ENCODE assay signal across 17 cellular contexts in the genomic region with DNA sequence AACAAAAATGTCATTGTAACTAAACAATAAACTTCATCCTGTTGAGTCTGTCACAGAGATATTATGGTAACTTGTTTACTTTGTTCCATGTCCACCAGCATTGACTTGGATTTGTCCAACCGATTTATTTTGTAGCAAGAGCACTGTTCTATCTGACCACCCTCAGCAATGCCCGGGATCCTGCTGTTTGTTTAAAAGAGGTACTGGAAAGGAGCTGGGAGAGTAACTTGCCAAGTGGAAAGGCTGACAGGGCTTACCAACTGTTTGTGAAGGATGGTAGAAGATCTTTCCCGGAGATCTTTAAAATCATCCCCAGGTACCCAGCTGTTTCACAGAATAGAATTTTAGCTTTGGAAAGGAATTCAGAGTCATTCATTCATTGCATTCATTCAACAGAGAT. TPM values are rescaled to one million over a fixed set of nuclear protein-coding genes. Genes with fewer than 3 reads are reported as not detected.
DNase-seq lines count a peak whose midpoint lies in the region; ATAC-seq and TF ChIP-seq lines count a peak whose summit lies in the region.
"Had no signal": no experiment of that assay in that cellular context is flagged by ENCODE, and none has a peak within 500 bp of the region (broad histone marks: within the 10 kb centered on the region; RNA-seq: fewer than 3 reads in every experiment).

No MANE protein-coding gene starts in this region.

- H3K27ac Mint-ChIP-seq in MCF 10A (ENCODE audit: low read depth, unreplicated experiment) = peak overlapping the region; percentile 70
- H3K27ac Mint-ChIP-seq in type B pancreatic cell = peak overlapping the region; percentile 62
- H3K27ac Mint-ChIP-seq in T-helper 2 cell treated with Interferon-gamma antibody and Interleukin-4, amounts not matched to agents 5 μg/mL and 100 μg/mL, for 36 hours = no peak overlapping the region
- H3K27ac Mint-ChIP-seq in activated naive CD4-positive, alpha-beta T cell treated with anti-CD3 and anti-CD28 coated beads, Interleukin-2, amount 10 ng/mL, durations not matched to agents 7 days and 5 days = no peak overlapping the region
- H3K27ac Mint-ChIP-seq: CD4-positive, CD25-positive, alpha-beta regulatory T cell; H9 had no signal

- no peak for TF ChIP-seq CTCF in MCF 10A (IDR thresholded peaks at IDR 0.05; ENCODE audit: unreplicated experiment)
- TF ChIP-seq CTCF in mammary epithelial cell (conservative IDR thresholded peaks at IDR 0.05 in 1 of 2, IDR thresholded peaks at IDR 0.05 in 1 of 2; ENCODE audit: extremely low read depth in 1 of 2, insufficient read depth in 1 of 2, low read depth in 1 of 2, low read length in 2 of 2) = no peak
- no peak for TF ChIP-seq CTCF in IMR-90 (conservative IDR thresholded peaks at IDR 0.05; ENCODE audit: low read depth, low read length)
- no peak for TF ChIP-seq CTCF in hepatocyte (IDR thresholded peaks at IDR 0.05; ENCODE audit: poor library complexity)
- TF ChIP-seq CTCF in type B pancreatic cell (conservative IDR thresholded peaks at IDR 0.05) = no peak

- H3K4me3 Mint-ChIP-seq in MCF 10A (ENCODE audit: unreplicated experiment) (no peak overlapping the region), type B pancreatic cell (no peak overlapping the region)
- no peak overlapping the region for H3K4me3 Mint-ChIP-seq in T-helper 2 cell treated with Interferon-gamma antibody and Interleukin-4, amounts not matched to agents 5 μg/mL and 100 μg/mL, for 36 hours
- H3K4me3 Mint-ChIP-seq in activated naive CD4-positive, alpha-beta T cell treated with anti-CD3 and anti-CD28 coated beads, Interleukin-2, amount 10 ng/mL, durations not matched to agents 7 days and 5 days = no peak overlapping the region
- H3K4me3 Mint-ChIP-seq: CD4-positive, CD25-positive, alpha-beta regulatory T cell; CD8-positive, alpha-beta memory T cell; H9 had no signal

- H3K79me2 ChIP-seq in mammary epithelial cell (ENCODE audit: insufficient read depth, low read length) (no peaks in the 10 kb centered on the region), hepatocyte (peaks cover 12% of the 10 kb centered on the region)

- H3K56ac ChIP-seq in IMR-90 (ENCODE audit: extremely low read depth, insufficient read depth, low read length) = no peak overlapping the region

- H3K9me3 Mint-ChIP-seq in MCF 10A (ENCODE audit: unreplicated experiment) (no peaks in the 10 kb centered on the region), type B pancreatic cell (no peaks in the 10 kb centered on the region)
- H3K9me3 Mint-ChIP-seq in T-helper 2 cell treated with Interferon-gamma antibody and Interleukin-4, amounts not matched to agents 5 μg/mL and 100 μg/mL, for 36 hours = no peaks in the 10 kb centered on the region
- no peaks in the 10 kb centered on the region for H3K9me3 Mint-ChIP-seq in activated naive CD4-positive, alpha-beta T cell treated with anti-CD3 and anti-CD28 coated beads, Interleukin-2, amount 10 ng/mL, durations not matched to agents 7 days and 5 days
- H3K9me3 Mint-ChIP-seq: CD4-positive, CD25-positive, alpha-beta regulatory T cell; CD8-positive, alpha-beta memory T cell; H9 had no signal

- H4K8ac ChIP-seq in IMR-90 (ENCODE audit: low read depth in 2 of 2, low read length in 2 of 2) = no peak overlapping the region; a peak in 1 of 4 replicates

- H2BK120ac ChIP-seq in IMR-90 (ENCODE audit: low read depth, low read length) = no peak overlapping the region

- dilution Hi-C loops in mammary epithelial cell (cut with HindIII; ENCODE audit: low sequenced_read_pairs) = no loop called here
- dilution Hi-C loops in IMR-90 (cut with HindIII; ENCODE audit: low sequenced_read_pairs, unreplicated experiment) = no loop called here

- CTCF ChIA-PET in MCF 10A (lab: Yijun Ruan, JAX) (interaction anchor here (0.6 to 3.0 kb wide), 3 partner anchors 46 to 77 kb away, joined by 3 to 15 read pairs (median 3); no protein-coding TSS in a partner anchor), mammary epithelial cell (lab: Charles Lee; ENCODE audit: low non-redundant PET) (no interaction called here), IMR-90 (lab: Yijun Ruan, JAX) (no interaction called here)
- CTCF ChIA-PET in activated naive CD4-positive, alpha-beta T cell treated with anti-CD3 and anti-CD28 coated beads, Interleukin-2, amount 10 ng/mL, durations not matched to agents 7 days and 5 days (lab: Charles Lee) = no interaction called here

- no peak for ATAC-seq in IMR-90 (ENCODE audit: low read depth)

- no peak for TF ChIP-seq POLR2A in IMR-90 (IDR thresholded peaks at IDR 0.05; ENCODE audit: low read depth, low read length)

- H2AK5ac ChIP-seq in IMR-90 (ENCODE audit: low read depth, low read length) = no peak overlapping the region

- H3K36me3 ChIP-seq in mammary epithelial cell (ENCODE audit: insufficient read depth, low read length) (no peaks in the 10 kb centered on the region), IMR-90 (ENCODE audit: control insufficient read depth, insufficient read depth, low read length) (peaks cover 1% of the 10 kb centered on the region), hepatocyte (replicated peaks; ENCODE audit: insufficient read depth, low read depth) (no peaks in the 10 kb centered on the region)
- H3K36me3 ChIP-seq: BE2C had no signal

- no peak overlapping the region for H3K4me3 ChIP-seq in mammary epithelial cell (replicated peaks in 1 of 3; ENCODE audit: insufficient read depth in 1 of 3, low read depth in 2 of 3, low read length in 3 of 3)
- no peak overlapping the region for H3K4me3 ChIP-seq in IMR-90 (ENCODE audit: insufficient read depth, low read depth, low read length)
- no peak overlapping the region for H3K4me3 ChIP-seq in hepatocyte

- H3K36me3 Mint-ChIP-seq in MCF 10A (ENCODE audit: insufficient read depth, unreplicated experiment) (peaks cover 7% of the 10 kb centered on the region), type B pancreatic cell (peaks cover 11% of the 10 kb centered on the region)
- peaks cover 6% of the 10 kb centered on the region for H3K36me3 Mint-ChIP-seq in T-helper 2 cell treated with Interferon-gamma antibody and Interleukin-4, amounts not matched to agents 5 μg/mL and 100 μg/mL, for 36 hours (ENCODE audit: low read depth)
- H3K36me3 Mint-ChIP-seq in activated naive CD4-positive, alpha-beta T cell treated with anti-CD3 and anti-CD28 coated beads, Interleukin-2, amount 10 ng/mL, durations not matched to agents 7 days and 5 days = peaks cover 6% of the 10 kb centered on the region

- WGBS in mammary epithelial cell (ENCODE audit: low coverage, missing lambda C conversion rate) = 96% methylated on average over 3 of the region's 3 CpGs
- WGBS in IMR-90 (ENCODE audit: extremely low coverage in 2 of 2, insufficient read length in 1 of 2), 2 experiments = no CpG with 5 or more reads among the region's 3 CpGs
- 77% methylated on average over 3 of the region's 3 CpGs for WGBS in hepatocyte (ENCODE audit: low lambda C conversion rate, missing lambda C conversion rate)

- H4K91ac ChIP-seq in IMR-90 (ENCODE audit: insufficient read depth, low read depth, low read length) = no peak overlapping the region

- H2BK20ac ChIP-seq in IMR-90 (ENCODE audit: low read depth, low read length) = 0 out of 2 replicates have a peak overlapping the region, but pooled peaks have one; percentile 2

- BruUV-seq in MCF 10A (replicated peaks; lab: Mats Ljungman, UMichigan) (no TSS peak), mammary epithelial cell (replicated peaks; lab: Mats Ljungman, UMichigan) (no TSS peak), IMR-90 (replicated peaks; lab: Mats Ljungman, UMichigan) (no TSS peak)

- H2BK15ac ChIP-seq in IMR-90 (ENCODE audit: low read depth, low read length) = no peak overlapping the region

- no peak for DNase-seq in MCF 10A (ENCODE audit: unreplicated experiment)
- DNase-seq in mammary epithelial cell = no peak
- no peak for DNase-seq in IMR-90
- no peak for DNase-seq in hepatocyte (ENCODE audit: low spot score)
- no peak for DNase-seq in type B pancreatic cell (ENCODE audit: extremely low spot score, unreplicated experiment)
- no peak for DNase-seq in T-helper 2 cell treated with Interferon-gamma antibody and Interleukin-4, amounts not matched to agents 5 μg/mL and 100 μg/mL, for 36 hours (ENCODE audit: low spot score)
- no peak for DNase-seq in activated CD8-positive, alpha-beta memory T cell treated with anti-CD3 and anti-CD28 coated beads for 24 hours
- no peak for DNase-seq in activated naive CD4-positive, alpha-beta T cell treated with anti-CD3 and anti-CD28 coated beads, Interleukin-2, amount 10 ng/mL, durations not matched to agents 7 days and 5 days
- DNase-seq: BE2C; C1 segment of cervical spinal cord; CD4-positive, CD25-positive, alpha-beta regulatory T cell; CD8-positive, alpha-beta memory T cell; COR-L47; DMS79 treated with DMSO at 0.1 percent for 48 hours; GF-D8; H9; KG1 had no signal

- no peak overlapping the region for H2AFZ ChIP-seq in mammary epithelial cell (ENCODE audit: low read depth, low read length)
- H2AFZ ChIP-seq in IMR-90 (replicated peaks; ENCODE audit: low read length, poor library complexity) = no peak overlapping the region
- no peak overlapping the region for H2AFZ ChIP-seq in hepatocyte

- H3K27me3 ChIP-seq in mammary epithelial cell (ENCODE audit: insufficient read depth, low read length) = no peaks in the 10 kb centered on the region
- H3K27me3 ChIP-seq in IMR-90 (ENCODE audit: control insufficient read depth, insufficient read depth, low read length) = no peaks in the 10 kb centered on the region
- H3K27me3 ChIP-seq in hepatocyte = no peaks in the 10 kb centered on the region
- H3K27me3 ChIP-seq: BE2C had no signal

- peaks cover 10% of the 10 kb centered on the region for H3K9me1 ChIP-seq in IMR-90 (ENCODE audit: insufficient read depth, low read length)

- H3K9ac ChIP-seq in mammary epithelial cell (ENCODE audit: insufficient read depth, low read length) (no peak overlapping the region), IMR-90 (ENCODE audit: low read depth, low read length) (no peak overlapping the region)

- H2AK9ac ChIP-seq in IMR-90 (replicated peaks; ENCODE audit: low read depth, low read length, poor library complexity) = no peak overlapping the region

- H3K4ac ChIP-seq in IMR-90 (ENCODE audit: low read depth, low read length) = no peak overlapping the region

- peak overlapping the region; percentile 19; the same call in 1 of the 2 replicates for H3K18ac ChIP-seq in IMR-90 (ENCODE audit: low read depth, low read length)

- no peak for TF ChIP-seq RAD21 in IMR-90 (IDR thresholded peaks at IDR 0.05; ENCODE audit: low read length)

- H3K4me2 ChIP-seq in mammary epithelial cell (ENCODE audit: insufficient read depth, low read depth, low read length) = no peak overlapping the region
- no peak overlapping the region for H3K4me2 ChIP-seq in IMR-90 (ENCODE audit: low read depth, low read length)
- H3K4me2 ChIP-seq in hepatocyte = peak overlapping the region; percentile 9

- H3K14ac ChIP-seq in IMR-90 (replicated peaks; ENCODE audit: low read depth, low read length) = no peak overlapping the region; the same call in 1 of the 2 replicates

- peaks cover 16% of the 10 kb centered on the region for H3K4me1 ChIP-seq in mammary epithelial cell (ENCODE audit: insufficient read depth, low read length)
- H3K4me1 ChIP-seq in IMR-90 (ENCODE audit: control insufficient read depth, insufficient read depth, low read length) = peaks cover 11% of the 10 kb centered on the region
- H3K4me1 ChIP-seq in hepatocyte (ENCODE audit: insufficient read depth) = peaks cover 42% of the 10 kb centered on the region

- no peak overlapping the region for H3K23ac ChIP-seq in IMR-90 (ENCODE audit: low read depth, low read length)

- H3K9me3 ChIP-seq in mammary epithelial cell (replicated peaks; ENCODE audit: insufficient read depth, low read length) (no peaks in the 10 kb centered on the region), IMR-90 (ENCODE audit: control insufficient read depth, insufficient read depth, low read length) (no peaks in the 10 kb centered on the region), hepatocyte (ENCODE audit: low read depth) (no peaks in the 10 kb centered on the region)
- H3K9me3 ChIP-seq: BE2C had no signal

- POLR2A ChIA-PET in MCF 10A (lab: Yijun Ruan, JAX) (no interaction called here), IMR-90 (lab: Charles Lee; ENCODE audit: unreplicated experiment) (no interaction called here)

- H3K27ac ChIP-seq in mammary epithelial cell (ENCODE audit: insufficient read depth, low read depth, low read length) (no peak overlapping the region), IMR-90 (ENCODE audit: insufficient read depth, low read length) (no peak overlapping the region), hepatocyte (peak overlapping the region; percentile 98)

- H3K9me2 ChIP-seq in hepatocyte (replicated peaks; ENCODE audit: insufficient read depth) = no peaks in the 10 kb centered on the region

- H3K27me3 Mint-ChIP-seq in MCF 10A (ENCODE audit: insufficient read depth, unreplicated experiment) = no peaks in the 10 kb centered on the region
- H3K27me3 Mint-ChIP-seq in type B pancreatic cell = no peaks in the 10 kb centered on the region
- H3K27me3 Mint-ChIP-seq in T-helper 2 cell treated with Interferon-gamma antibody and Interleukin-4, amounts not matched to agents 5 μg/mL and 100 μg/mL, for 36 hours (ENCODE audit: low read depth) = peaks cover 27% of the 10 kb centered on the region
- H3K27me3 Mint-ChIP-seq in activated naive CD4-positive, alpha-beta T cell treated with anti-CD3 and anti-CD28 coated beads, Interleukin-2, amount 10 ng/mL, durations not matched to agents 7 days and 5 days = peaks cover 14% of the 10 kb centered on the region
- H3K27me3 Mint-ChIP-seq: CD4-positive, CD25-positive, alpha-beta regulatory T cell; CD8-positive, alpha-beta memory T cell had no signal

- H3K4me1 Mint-ChIP-seq in MCF 10A (ENCODE audit: insufficient read depth, unreplicated experiment) (peaks cover 24% of the 10 kb centered on the region), type B pancreatic cell (ENCODE audit: unreplicated experiment) (peaks cover 24% of the 10 kb centered on the region)
- H3K4me1 Mint-ChIP-seq in T-helper 2 cell treated with Interferon-gamma antibody and Interleukin-4, amounts not matched to agents 5 μg/mL and 100 μg/mL, for 36 hours (ENCODE audit: low read depth) = peaks cover 3% of the 10 kb centered on the region
- peaks cover 9% of the 10 kb centered on the region for H3K4me1 Mint-ChIP-seq in activated naive CD4-positive, alpha-beta T cell treated with anti-CD3 and anti-CD28 coated beads, Interleukin-2, amount 10 ng/mL, durations not matched to agents 7 days and 5 days

- no peaks in the 10 kb centered on the region for H4K20me1 ChIP-seq in mammary epithelial cell (ENCODE audit: insufficient read depth, low read length)
- peaks cover 4% of the 10 kb centered on the region; the same call in 1 of the 2 replicates for H4K20me1 ChIP-seq in IMR-90 (ENCODE audit: insufficient read depth, low read length)
- H4K20me1 ChIP-seq in hepatocyte (ENCODE audit: insufficient read depth, poor library complexity, severe bottlenecking) = no peaks in the 10 kb centered on the region

- no peak overlapping the region for H2BK5ac ChIP-seq in IMR-90 (ENCODE audit: low read depth, low read length, poor library complexity, severe bottlenecking)

- in situ Hi-C loops in mammary epithelial cell (cut with MboI; ENCODE audit: low sequenced_read_pairs in 2 of 2) (no loop called here), IMR-90 (cut with MboI; ENCODE audit: low sequenced_read_pairs) (no loop called here)

- H4K5ac ChIP-seq in IMR-90 (ENCODE audit: low read depth, low read length) = no peak overlapping the region

- intact Hi-C loops in MCF 10A (cut with micrococcal nuclease) (no loop called here), mammary epithelial cell (cut with micrococcal nuclease) (no loop called here), IMR-90 (cut with micrococcal nuclease) (no loop called here)

- peaks cover 9 to 34% of the 10 kb centered on the region in 2 experiments; a peak in 3 of 4 replicates for H3K79me1 ChIP-seq in IMR-90 (ENCODE audit: low read depth in 1 of 2, low read length in 2 of 2)

RNA-seq across cellular contexts. Expression of gene BCAR1, which starts 59.1 kb away (rescaled TPM):
- 58.6 and 68.1 TPM in 2 replicates for total RNA-seq in MCF 10A (2022)
- total RNA-seq in mammary epithelial cell = 100 to 1,000 TPM in 1 of 2 donors, 10 to 100 TPM in 1; 58.0 to 103 TPM
- polyA plus RNA-seq in mammary epithelial cell = 46.8 TPM
- 19.5 TPM for polyA minus RNA-seq in mammary epithelial cell
- 17.8 and 18.1 TPM in 2 replicates for total RNA-seq in IMR-90 (2012; rRNA removed)
- 99.4 and 127 TPM in 2 replicates for polyA plus RNA-seq in IMR-90 (2012; rRNA removed)
- 84.8 and 140 TPM in 2 replicates for polyA plus RNA-seq in IMR-90 (2012; cell fraction: cytosol; rRNA removed)
- 214 and 473 TPM in 2 replicates for polyA plus RNA-seq in IMR-90 (2012; cell fraction: nucleus; rRNA removed; ENCODE audit: low replicate concordance)
- total RNA-seq in hepatocyte = 73.2 and 77.3 TPM in 2 replicates
- polyA plus RNA-seq in hepatocyte = 112 and 124 TPM in 2 replicates
- 67.2 and 73.0 TPM in 2 replicates for total RNA-seq in type B pancreatic cell (ENCODE audit: low replicate concordance)
- polyA plus RNA-seq: CD8-positive, alpha-beta memory T cell had no signal

Comparison
In these comparisons a context has a peak if more than half of its experiments do, and no peak if none do; other contexts are left out.
1. H3K27ac Mint-ChIP-seq: peak in MCF 10A (single experiment) and type B pancreatic cell (single experiment); none in T-helper 2 cell treated with Interferon-gamma antibody and Interleukin-4, amounts not matched to agents 5 μg/mL and 100 μg/mL, for 36 hours (single experiment) and activated naive CD4-positive, alpha-beta T cell treated with anti-CD3 and anti-CD28 coated beads, Interleukin-2, amount 10 ng/mL, durations not matched to agents 7 days and 5 days (single experiment).